ENCODE assay signal across 2 cellular contexts in the genomic region with DNA sequence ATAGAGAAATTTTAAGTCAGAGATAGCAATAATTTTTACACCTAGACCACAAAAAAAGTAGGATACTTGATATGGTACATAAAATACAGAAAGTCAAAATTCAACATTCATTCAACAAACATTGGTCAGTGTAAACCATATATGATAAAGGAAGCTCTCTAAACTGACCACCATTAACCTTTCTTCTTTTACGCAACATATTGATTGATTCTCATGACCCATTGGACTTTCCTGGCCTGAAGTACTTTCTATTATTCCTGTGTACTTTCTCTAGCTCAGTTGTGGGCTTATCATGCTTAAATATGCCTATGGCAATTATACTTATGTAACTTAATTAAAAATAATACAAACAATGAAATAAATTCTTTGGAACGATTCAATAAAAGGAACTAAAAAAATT.
TF ChIP-seq lines count a peak whose summit lies in the region.

No MANE protein-coding gene starts in this region.

TF ChIP-seq in HEK293, 187 proteins besides CTCF, POLR2A, EP300 and RAD21:
- TF ChIP-seq PRDM1 (tag by site-specific recombination; IDR thresholded peaks at IDR 0.05) (peak; percentile 8; the same call in 1 of the 2 replicates), ZNF600 (tag by site-specific recombination; IDR thresholded peaks at IDR 0.05) (no peak)
TF ChIP-seq in HEK293: peak in this region for 1.

TF ChIP-seq in HepG2, 621 proteins besides CTCF, POLR2A, EP300 and RAD21 (continued from another document and continues in another):
- TF ChIP-seq ZNF781 (CRISPR knock-in tag; IDR thresholded peaks at IDR 0.05; ENCODE audit: borderline replicate concordance, not compliant biosample characterization): no peak
- TF ChIP-seq, protein P1, sequence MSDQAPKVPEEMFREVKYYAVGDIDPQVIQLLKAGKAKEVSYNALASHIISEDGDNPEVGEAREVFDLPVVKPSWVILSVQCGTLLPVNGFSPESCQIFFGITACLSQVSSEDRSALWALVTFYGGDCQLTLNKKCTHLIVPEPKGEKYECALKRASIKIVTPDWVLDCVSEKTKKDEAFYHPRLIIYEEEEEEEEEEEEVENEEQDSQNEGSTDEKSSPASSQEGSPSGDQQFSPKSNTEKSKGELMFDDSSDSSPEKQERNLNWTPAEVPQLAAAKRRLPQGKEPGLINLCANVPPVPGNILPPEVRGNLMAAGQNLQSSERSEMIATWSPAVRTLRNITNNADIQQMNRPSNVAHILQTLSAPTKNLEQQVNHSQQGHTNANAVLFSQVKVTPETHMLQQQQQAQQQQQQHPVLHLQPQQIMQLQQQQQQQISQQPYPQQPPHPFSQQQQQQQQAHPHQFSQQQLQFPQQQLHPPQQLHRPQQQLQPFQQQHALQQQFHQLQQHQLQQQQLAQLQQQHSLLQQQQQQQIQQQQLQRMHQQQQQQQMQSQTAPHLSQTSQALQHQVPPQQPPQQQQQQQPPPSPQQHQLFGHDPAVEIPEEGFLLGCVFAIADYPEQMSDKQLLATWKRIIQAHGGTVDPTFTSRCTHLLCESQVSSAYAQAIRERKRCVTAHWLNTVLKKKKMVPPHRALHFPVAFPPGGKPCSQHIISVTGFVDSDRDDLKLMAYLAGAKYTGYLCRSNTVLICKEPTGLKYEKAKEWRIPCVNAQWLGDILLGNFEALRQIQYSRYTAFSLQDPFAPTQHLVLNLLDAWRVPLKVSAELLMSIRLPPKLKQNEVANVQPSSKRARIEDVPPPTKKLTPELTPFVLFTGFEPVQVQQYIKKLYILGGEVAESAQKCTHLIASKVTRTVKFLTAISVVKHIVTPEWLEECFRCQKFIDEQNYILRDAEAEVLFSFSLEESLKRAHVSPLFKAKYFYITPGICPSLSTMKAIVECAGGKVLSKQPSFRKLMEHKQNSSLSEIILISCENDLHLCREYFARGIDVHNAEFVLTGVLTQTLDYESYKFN (CRISPR knock-in tag; conservative IDR thresholded peaks at IDR 0.05): peak; percentile 69
- TF ChIP-seq, protein P2, sequence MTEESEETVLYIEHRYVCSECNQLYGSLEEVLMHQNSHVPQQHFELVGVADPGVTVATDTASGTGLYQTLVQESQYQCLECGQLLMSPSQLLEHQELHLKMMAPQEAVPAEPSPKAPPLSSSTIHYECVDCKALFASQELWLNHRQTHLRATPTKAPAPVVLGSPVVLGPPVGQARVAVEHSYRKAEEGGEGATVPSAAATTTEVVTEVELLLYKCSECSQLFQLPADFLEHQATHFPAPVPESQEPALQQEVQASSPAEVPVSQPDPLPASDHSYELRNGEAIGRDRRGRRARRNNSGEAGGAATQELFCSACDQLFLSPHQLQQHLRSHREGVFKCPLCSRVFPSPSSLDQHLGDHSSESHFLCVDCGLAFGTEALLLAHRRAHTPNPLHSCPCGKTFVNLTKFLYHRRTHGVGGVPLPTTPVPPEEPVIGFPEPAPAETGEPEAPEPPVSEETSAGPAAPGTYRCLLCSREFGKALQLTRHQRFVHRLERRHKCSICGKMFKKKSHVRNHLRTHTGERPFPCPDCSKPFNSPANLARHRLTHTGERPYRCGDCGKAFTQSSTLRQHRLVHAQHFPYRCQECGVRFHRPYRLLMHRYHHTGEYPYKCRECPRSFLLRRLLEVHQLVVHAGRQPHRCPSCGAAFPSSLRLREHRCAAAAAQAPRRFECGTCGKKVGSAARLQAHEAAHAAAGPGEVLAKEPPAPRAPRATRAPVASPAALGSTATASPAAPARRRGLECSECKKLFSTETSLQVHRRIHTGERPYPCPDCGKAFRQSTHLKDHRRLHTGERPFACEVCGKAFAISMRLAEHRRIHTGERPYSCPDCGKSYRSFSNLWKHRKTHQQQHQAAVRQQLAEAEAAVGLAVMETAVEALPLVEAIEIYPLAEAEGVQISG (CRISPR knock-in tag; IDR thresholded peaks at IDR 0.05): no peak
- TF ChIP-seq HMG20A (CRISPR knock-in tag; IDR thresholded peaks at IDR 0.05; ENCODE audit: borderline replicate concordance): 0 out of 2 replicates have a peak, but pooled peaks have one; percentile 22
- TF ChIP-seq RXRB (CRISPR knock-in tag; IDR thresholded peaks at IDR 0.05; ENCODE audit: borderline replicate concordance): peak; percentile 78
- TF ChIP-seq NFKB2 (CRISPR knock-in tag; IDR thresholded peaks at IDR 0.05; ENCODE audit: borderline replicate concordance): no peak
- no peak for TF ChIP-seq FOXP1 (IDR thresholded peaks at IDR 0.05)
- peak; percentile 38; the same call in 1 of the 2 replicates for TF ChIP-seq FOXP1 (CRISPR knock-in tag; IDR thresholded peaks at IDR 0.05)
- no peak for TF ChIP-seq HIVEP1 (CRISPR knock-in tag; IDR thresholded peaks at IDR 0.05)
- TF ChIP-seq KAT2B (IDR thresholded peaks at IDR 0.05; ENCODE audit: borderline replicate concordance, low read depth, low read length): peak; percentile 39; the same call in 1 of the 2 replicates
- peak; percentile 63; the same call in 1 of the 2 replicates for TF ChIP-seq AHDC1 (CRISPR knock-in tag; IDR thresholded peaks at IDR 0.05; ENCODE audit: borderline replicate concordance)
- TF ChIP-seq CREB1 (IDR thresholded peaks at IDR 0.05): no peak
- TF ChIP-seq CREB1 (CRISPR knock-in tag; IDR thresholded peaks at IDR 0.05): 0 out of 2 replicates have a peak, but pooled peaks have one; percentile 29
- peak; percentile 92 for TF ChIP-seq ONECUT2 (CRISPR knock-in tag; IDR thresholded peaks at IDR 0.05)
- TF ChIP-seq ZNF3 (CRISPR knock-in tag; IDR thresholded peaks at IDR 0.05): peak; percentile 98
- peak in 1 of 2 experiments; percentile 59; a peak in 1 of 4 replicates for TF ChIP-seq NR2F1 (CRISPR knock-in tag; IDR thresholded peaks at IDR 0.05)
- peak; percentile 26; the same call in 1 of the 2 replicates for TF ChIP-seq FOXJ3 (CRISPR knock-in tag; IDR thresholded peaks at IDR 0.05; ENCODE audit: borderline replicate concordance)
- peak; percentile 61; the same call in 1 of the 2 replicates for TF ChIP-seq NR2F2 (IDR thresholded peaks at IDR 0.05; ENCODE audit: borderline replicate concordance, low read depth)
- no peak for TF ChIP-seq PHF20 (CRISPR knock-in tag; IDR thresholded peaks at IDR 0.05)
- TF ChIP-seq CEBPG (CRISPR knock-in tag; IDR thresholded peaks at IDR 0.05): peak; percentile 82
- TF ChIP-seq, protein P3, sequence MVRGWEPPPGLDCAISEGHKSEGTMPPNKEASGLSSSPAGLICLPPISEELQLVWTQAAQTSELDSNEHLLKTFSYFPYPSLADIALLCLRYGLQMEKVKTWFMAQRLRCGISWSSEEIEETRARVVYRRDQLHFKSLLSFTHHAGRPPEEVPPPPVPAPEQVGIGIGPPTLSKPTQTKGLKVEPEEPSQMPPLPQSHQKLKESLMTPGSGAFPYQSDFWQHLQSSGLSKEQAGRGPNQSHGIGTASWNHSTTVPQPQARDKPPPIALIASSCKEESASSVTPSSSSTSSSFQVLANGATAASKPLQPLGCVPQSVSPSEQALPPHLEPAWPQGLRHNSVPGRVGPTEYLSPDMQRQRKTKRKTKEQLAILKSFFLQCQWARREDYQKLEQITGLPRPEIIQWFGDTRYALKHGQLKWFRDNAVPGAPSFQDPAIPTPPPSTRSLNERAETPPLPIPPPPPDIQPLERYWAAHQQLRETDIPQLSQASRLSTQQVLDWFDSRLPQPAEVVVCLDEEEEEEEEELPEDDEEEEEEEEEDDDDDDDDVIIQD (CRISPR knock-in tag; IDR thresholded peaks at IDR 0.05; ENCODE audit: low read depth): peak; percentile 61; the same call in 1 of the 2 replicates
- peak; percentile 44; the same call in 1 of the 2 replicates for TF ChIP-seq ZNF331 (CRISPR knock-in tag; IDR thresholded peaks at IDR 0.05)
- TF ChIP-seq SIN3A (IDR thresholded peaks at IDR 0.05; ENCODE audit: borderline replicate concordance, low read depth, low read length): no peak
- TF ChIP-seq, protein P4, sequence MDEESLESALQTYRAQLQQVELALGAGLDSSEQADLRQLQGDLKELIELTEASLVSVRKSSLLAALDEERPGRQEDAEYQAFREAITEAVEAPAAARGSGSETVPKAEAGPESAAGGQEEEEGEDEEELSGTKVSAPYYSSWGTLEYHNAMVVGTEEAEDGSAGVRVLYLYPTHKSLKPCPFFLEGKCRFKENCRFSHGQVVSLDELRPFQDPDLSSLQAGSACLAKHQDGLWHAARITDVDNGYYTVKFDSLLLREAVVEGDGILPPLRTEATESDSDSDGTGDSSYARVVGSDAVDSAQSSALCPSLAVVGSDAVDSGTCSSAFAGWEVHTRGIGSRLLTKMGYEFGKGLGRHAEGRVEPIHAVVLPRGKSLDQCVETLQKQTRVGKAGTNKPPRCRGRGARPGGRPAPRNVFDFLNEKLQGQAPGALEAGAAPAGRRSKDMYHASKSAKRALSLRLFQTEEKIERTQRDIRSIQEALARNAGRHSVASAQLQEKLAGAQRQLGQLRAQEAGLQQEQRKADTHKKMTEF (CRISPR knock-in tag; IDR thresholded peaks at IDR 0.05): peak; percentile 36; the same call in 1 of the 2 replicates
- peak; percentile 38; the same call in 1 of the 2 replicates for TF ChIP-seq CREM (IDR thresholded peaks at IDR 0.05)
- TF ChIP-seq CREM (CRISPR knock-in tag; IDR thresholded peaks at IDR 0.05): no peak
- peak; percentile 72 for TF ChIP-seq ZNF644 (CRISPR knock-in tag; IDR thresholded peaks at IDR 0.05; ENCODE audit: low read depth)
- TF ChIP-seq JUNB (CRISPR knock-in tag; IDR thresholded peaks at IDR 0.05; ENCODE audit: borderline replicate concordance): no peak
- TF ChIP-seq FOXA3 (CRISPR knock-in tag; IDR thresholded peaks at IDR 0.05): peak; percentile 44; the same call in 1 of the 2 replicates
- no peak for TF ChIP-seq ISL2 (CRISPR knock-in tag; IDR thresholded peaks at IDR 0.05)
- peak; percentile 43; the same call in 1 of the 2 replicates for TF ChIP-seq EHMT2 (IDR thresholded peaks at IDR 0.05; ENCODE audit: borderline replicate concordance, low read depth, low read length)
- peak; percentile 69 for TF ChIP-seq GATAD2A (CRISPR knock-in tag; IDR thresholded peaks at IDR 0.05)
- peak; percentile 59; the same call in 1 of the 2 replicates for TF ChIP-seq ZMYM4 (CRISPR knock-in tag; IDR thresholded peaks at IDR 0.05)
- TF ChIP-seq MIXL1 (CRISPR knock-in tag; IDR thresholded peaks at IDR 0.05): peak; percentile 75
- peak; percentile 81 for TF ChIP-seq NCOR1 (IDR thresholded peaks at IDR 0.05; ENCODE audit: borderline replicate concordance, low read length)
- no peak for TF ChIP-seq BRD4 (CRISPR knock-in tag; IDR thresholded peaks at IDR 0.05)
- peak; percentile 76 for TF ChIP-seq POGZ (CRISPR knock-in tag; IDR thresholded peaks at IDR 0.05)
- TF ChIP-seq, protein P5, sequence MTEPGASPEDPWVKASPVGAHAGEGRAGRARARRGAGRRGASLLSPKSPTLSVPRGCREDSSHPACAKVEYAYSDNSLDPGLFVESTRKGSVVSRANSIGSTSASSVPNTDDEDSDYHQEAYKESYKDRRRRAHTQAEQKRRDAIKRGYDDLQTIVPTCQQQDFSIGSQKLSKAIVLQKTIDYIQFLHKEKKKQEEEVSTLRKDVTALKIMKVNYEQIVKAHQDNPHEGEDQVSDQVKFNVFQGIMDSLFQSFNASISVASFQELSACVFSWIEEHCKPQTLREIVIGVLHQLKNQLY (CRISPR knock-in tag; IDR thresholded peaks at IDR 0.05): no peak
- peak; percentile 50 for TF ChIP-seq ARID3A (IDR thresholded peaks at IDR 0.05; ENCODE audit: low read depth, low read length)
